Comparison of ENCODE assay signal across 1 cellular context in genomic region chr11:74444173-74444832, GRCh38.
TF ChIP-seq lines count a peak whose summit lies in the region.

No MANE protein-coding gene starts in this region.

TF ChIP-seq in GM12891, 5 proteins besides CTCF, POLR2A, EP300 and RAD21 (continued from another document):
- no peak for TF ChIP-seq POLR2AphosphoS5 (IDR thresholded peaks at IDR 0.05; ENCODE audit: low read depth, low read length)
TF ChIP-seq in GM12891: peak in this region for 0.
